In the genomic region with DNA sequence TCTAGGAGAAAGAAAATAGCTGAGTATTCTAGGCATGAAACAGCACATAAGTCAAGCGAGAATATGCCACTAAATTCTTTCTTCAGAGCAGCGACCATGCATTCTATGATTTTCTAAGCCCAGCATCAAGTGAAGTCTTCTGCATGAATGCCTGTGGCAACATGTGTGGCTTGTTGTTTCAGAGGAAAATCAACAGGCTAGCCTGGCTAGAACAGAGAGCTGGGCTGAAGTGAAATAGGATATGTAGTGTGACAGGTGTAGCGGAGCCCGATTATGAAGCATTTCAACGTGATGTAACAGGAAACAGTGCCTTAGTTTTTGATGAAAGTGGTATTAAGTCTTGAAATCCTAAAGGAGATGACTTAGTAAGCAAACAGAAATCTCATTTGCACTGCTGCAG, we compare ENCODE assay signal across 15 cellular contexts. TPM values are rescaled to one million over a fixed set of nuclear protein-coding genes. Genes with fewer than 3 reads are reported as not detected.
DNase-seq lines count a peak whose midpoint lies in the region; ATAC-seq, FAIRE-seq and TF ChIP-seq lines count a peak whose summit lies in the region.
"Had no signal": no experiment of that assay in that cellular context is flagged by ENCODE, and none has a peak within 500 bp of the region (broad histone marks: within the 10 kb centered on the region; RNA-seq: fewer than 3 reads in every experiment).

No MANE protein-coding gene starts in this region.

- H3K9me3 ChIP-seq in skeletal muscle satellite cell (replicated peaks; ENCODE audit: low read length) = no peaks in the 10 kb centered on the region
- H3K9me3 ChIP-seq: SK-N-SH had no signal

- H3K4me3 Mint-ChIP-seq in activated naive CD8-positive, alpha-beta T cell = peak overlapping the region; percentile 70
- H3K4me3 Mint-ChIP-seq in activated naive CD8-positive, alpha-beta T cell treated with anti-CD3 and anti-CD28 coated beads, Interleukin-2, amount 50 U/mL, for 24 hours = no peak overlapping the region
- H3K4me3 Mint-ChIP-seq: dendritic cell treated with granulocyte-macrophage colony-stimulating factor and Interleukin-4, amounts not matched to agents 40 ng/mL and 50 ng/mL, for 4 days had no signal

- H3K9me3 Mint-ChIP-seq in activated naive CD8-positive, alpha-beta T cell (ENCODE audit: low read depth) = no peaks in the 10 kb centered on the region
- H3K9me3 Mint-ChIP-seq in activated naive CD8-positive, alpha-beta T cell treated with anti-CD3 and anti-CD28 coated beads, Interleukin-2, amount 50 U/mL, for 24 hours = no peaks in the 10 kb centered on the region
- H3K9me3 Mint-ChIP-seq: dendritic cell treated with granulocyte-macrophage colony-stimulating factor and Interleukin-4, amounts not matched to agents 40 ng/mL and 50 ng/mL, for 4 days; naive B cell had no signal

- peaks cover 40% of the 10 kb centered on the region for H3K4me1 ChIP-seq in skeletal muscle satellite cell (ENCODE audit: control insufficient read depth, insufficient read depth, low read length)

- FAIRE-seq in frontal cortex (lab: Jason Lieb, UNC) = no peak
- FAIRE-seq: keratinocyte had no signal

- H3K27me3 ChIP-seq in skeletal muscle satellite cell (ENCODE audit: control insufficient read depth, insufficient read depth, low read length) = no peaks in the 10 kb centered on the region
- H3K27me3 ChIP-seq: foreskin keratinocyte had no signal

- peaks cover 22% of the 10 kb centered on the region for H3K36me3 Mint-ChIP-seq in activated naive CD8-positive, alpha-beta T cell
- H3K36me3 Mint-ChIP-seq in activated naive CD8-positive, alpha-beta T cell treated with anti-CD3 and anti-CD28 coated beads, Interleukin-2, amount 50 U/mL, for 24 hours (ENCODE audit: low read depth) = peaks cover 45% of the 10 kb centered on the region

- no peak for TF ChIP-seq CTCF in epithelial cell of proximal tubule (conservative IDR thresholded peaks at IDR 0.05; ENCODE audit: low read depth, low read length)

- H3K27me3 Mint-ChIP-seq in activated naive CD8-positive, alpha-beta T cell = no peaks in the 10 kb centered on the region
- no peaks in the 10 kb centered on the region for H3K27me3 Mint-ChIP-seq in activated naive CD8-positive, alpha-beta T cell treated with anti-CD3 and anti-CD28 coated beads, Interleukin-2, amount 50 U/mL, for 24 hours
- H3K27me3 Mint-ChIP-seq: dendritic cell treated with granulocyte-macrophage colony-stimulating factor and Interleukin-4, amounts not matched to agents 40 ng/mL and 50 ng/mL, for 4 days; naive B cell had no signal

- peaks cover 92% of the 10 kb centered on the region for H3K4me1 Mint-ChIP-seq in activated naive CD8-positive, alpha-beta T cell (ENCODE audit: low read depth)
- peaks cover 92% of the 10 kb centered on the region for H3K4me1 Mint-ChIP-seq in activated naive CD8-positive, alpha-beta T cell treated with anti-CD3 and anti-CD28 coated beads, Interleukin-2, amount 50 U/mL, for 24 hours

- in situ Hi-C loops in KBM-7 (cut with MboI; ENCODE audit: low pct_unique_long_range_greater_than_20kb, low sequenced_read_pairs) = no loop called here

- peaks cover 39% of the 10 kb centered on the region for H3K36me3 ChIP-seq in skeletal muscle satellite cell (ENCODE audit: insufficient read depth, low read length)

- H3K4me3 ChIP-seq in epithelial cell of proximal tubule (ENCODE audit: low read depth, low read length) (no peak overlapping the region), skeletal muscle satellite cell (ENCODE audit: low read length) (no peak overlapping the region)

- H3K27ac Mint-ChIP-seq in activated naive CD8-positive, alpha-beta T cell = peak overlapping the region; percentile 43
- H3K27ac Mint-ChIP-seq in activated naive CD8-positive, alpha-beta T cell treated with anti-CD3 and anti-CD28 coated beads, Interleukin-2, amount 50 U/mL, for 24 hours = no peak overlapping the region
- H3K27ac Mint-ChIP-seq: dendritic cell treated with granulocyte-macrophage colony-stimulating factor and Interleukin-4, amounts not matched to agents 40 ng/mL and 50 ng/mL, for 4 days had no signal

- no peak for ATAC-seq in activated naive CD8-positive, alpha-beta T cell treated with anti-CD3 and anti-CD28 coated beads, Interleukin-2, amount 50 U/mL, for 24 hours
- ATAC-seq: foreskin keratinocyte had no signal

- peak overlapping the region; percentile 3 for H3K4me2 ChIP-seq in skeletal muscle satellite cell (ENCODE audit: low read length)
- H3K4me2 ChIP-seq: SK-N-SH had no signal

- no peak overlapping the region for H3K9ac ChIP-seq in skeletal muscle satellite cell (ENCODE audit: low read depth, low read length)
- H3K9ac ChIP-seq: SK-N-SH had no signal

- no peak for DNase-seq in activated naive CD8-positive, alpha-beta T cell treated with anti-CD3 and anti-CD28 coated beads, Interleukin-2, amount 50 U/mL, for 24 hours
- DNase-seq in NCI-H2196 treated with DMSO at 0.1 percent for 48 hours (lab: John Stamatoyannopoulos, UW; ENCODE audit: unreplicated experiment) (peak; percentile 45), epithelial cell of proximal tubule (ENCODE audit: low read depth) (peak; percentile 10), KBM-7 (no peak), NCI-H1417 treated with DMSO at 0.1 percent for 48 hours (lab: John Stamatoyannopoulos, UW) (no peak), frontal cortex (ENCODE audit: low spot score in 2 of 2) (no peak)
- DNase-seq: activated CD4-positive, alpha-beta T cell treated with anti-CD3 and anti-CD28 coated beads, Interleukin-2, amount 50 U/mL, for 1 hour; activated naive CD4-positive, alpha-beta T cell treated with anti-CD3 and anti-CD28 coated beads, Interleukin-2, amount 50 U/mL, for 16 hours; foreskin keratinocyte; naive B cell; SK-N-SH had no signal

RNA-seq across cellular contexts. Expression of a gene that starts 7.0 kb away (rescaled TPM):
- 294 and 312 TPM in 2 replicates for total RNA-seq in epithelial cell of proximal tubule
- total RNA-seq in skeletal muscle satellite cell (2012; rRNA removed) = 338 and 400 TPM in 2 replicates
- total RNA-seq in frontal cortex = 831 TPM

RNA-seq across cellular contexts. Expression of a gene that starts 29.7 kb away (rescaled TPM):
- total RNA-seq in epithelial cell of proximal tubule (34.8 and 56.6 TPM in 2 replicates), frontal cortex (86.8 TPM)
- total RNA-seq in skeletal muscle satellite cell (2012; rRNA removed) = 31.7 and 38.0 TPM in 2 replicates

RNA-seq across cellular contexts. Expression of a gene that starts 34.2 kb away (rescaled TPM):
- total RNA-seq in epithelial cell of proximal tubule (79.4 and 92.3 TPM in 2 replicates), frontal cortex (84.0 TPM)
- total RNA-seq in skeletal muscle satellite cell (2012; rRNA removed) = 70.6 and 81.6 TPM in 2 replicates

RNA-seq across cellular contexts. Expression of a gene that starts 55.4 kb away (rescaled TPM):
- total RNA-seq in epithelial cell of proximal tubule (not detected in 2 replicates), frontal cortex (not detected)
- 0.51 TPM in 1 of 2 replicates, not detected in the other for total RNA-seq in skeletal muscle satellite cell (2012; rRNA removed)
- total RNA-seq: foreskin keratinocyte had no signal

Comparison
In these comparisons a context has a peak if more than half of its experiments do, and no peak if none do; other contexts are left out.
1. DNase-seq: peak in NCI-H2196 treated with DMSO at 0.1 percent for 48 hours (single experiment) and epithelial cell of proximal tubule (single experiment); none in activated naive CD8-positive, alpha-beta T cell treated with anti-CD3 and anti-CD28 coated beads, Interleukin-2, amount 50 U/mL, for 24 hours (single experiment), KBM-7 (single experiment), NCI-H1417 treated with DMSO at 0.1 percent for 48 hours (single experiment) and frontal cortex (0 of 2).